In the genomic region with DNA sequence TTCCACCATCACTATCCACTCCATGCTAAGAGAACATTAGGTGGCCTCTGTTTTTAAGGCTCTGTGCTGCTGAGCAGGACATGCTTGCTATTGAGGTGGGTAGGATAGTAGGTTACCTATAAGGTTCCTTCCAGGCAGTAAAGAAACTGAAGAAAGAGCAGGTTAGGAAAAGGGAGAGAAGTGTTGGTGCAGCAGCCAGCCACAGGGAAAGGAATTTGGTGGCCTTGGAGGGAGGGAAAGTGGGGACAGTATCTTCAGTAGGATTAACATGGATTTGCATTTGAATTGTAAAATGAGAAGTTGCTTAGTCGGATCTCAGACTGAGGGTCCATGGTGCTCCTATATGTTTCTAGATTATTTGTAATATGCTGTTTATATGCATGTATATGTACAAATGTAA, we compare ENCODE assay signal across 1 cellular context.
TF ChIP-seq lines count a peak whose summit lies in the region.

No MANE protein-coding gene starts in this region.

TF ChIP-seq in H1, 55 proteins besides CTCF, POLR2A, EP300 and RAD21:
- TF ChIP-seq TEAD4 (IDR thresholded peaks at IDR 0.05; ENCODE audit: low read depth, low read length) = 0 out of 2 replicates have a peak, but pooled peaks have one; percentile 27
- TF ChIP-seq NANOG (IDR thresholded peaks at IDR 0.05; ENCODE audit: insufficient read depth, low read depth, low read length, poor library complexity, severe bottlenecking) = no peak
- TF ChIP-seq RBBP5 (IDR thresholded peaks at IDR 0.05; ENCODE audit: borderline replicate concordance, low read depth, low read length) = no peak
